In the genomic region with DNA sequence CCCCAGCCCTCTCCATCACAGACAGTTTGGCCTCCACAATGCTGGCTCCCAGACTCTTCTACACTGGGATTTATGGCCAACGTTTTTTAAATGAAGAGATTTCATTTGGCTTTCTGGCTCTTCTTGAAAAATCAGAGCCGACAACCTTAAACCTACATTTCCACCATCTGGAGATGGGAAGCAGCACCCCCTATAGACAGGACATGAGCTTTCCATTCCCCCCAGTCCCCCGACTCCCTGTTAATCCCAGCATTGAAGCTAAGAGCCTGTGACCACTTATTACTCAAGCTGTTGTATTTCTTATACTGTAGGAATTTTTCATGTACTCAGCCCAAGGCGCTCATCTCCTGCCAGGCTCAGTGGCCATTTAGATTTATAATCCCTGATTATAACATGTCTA, we compare ENCODE assay signal across 1 cellular context.
TF ChIP-seq lines count a peak whose summit lies in the region.

No MANE protein-coding gene starts in this region.

TF ChIP-seq in HepG2, 621 proteins besides CTCF, POLR2A, EP300 and RAD21 (continued from another document):
- TF ChIP-seq, protein P1, sequence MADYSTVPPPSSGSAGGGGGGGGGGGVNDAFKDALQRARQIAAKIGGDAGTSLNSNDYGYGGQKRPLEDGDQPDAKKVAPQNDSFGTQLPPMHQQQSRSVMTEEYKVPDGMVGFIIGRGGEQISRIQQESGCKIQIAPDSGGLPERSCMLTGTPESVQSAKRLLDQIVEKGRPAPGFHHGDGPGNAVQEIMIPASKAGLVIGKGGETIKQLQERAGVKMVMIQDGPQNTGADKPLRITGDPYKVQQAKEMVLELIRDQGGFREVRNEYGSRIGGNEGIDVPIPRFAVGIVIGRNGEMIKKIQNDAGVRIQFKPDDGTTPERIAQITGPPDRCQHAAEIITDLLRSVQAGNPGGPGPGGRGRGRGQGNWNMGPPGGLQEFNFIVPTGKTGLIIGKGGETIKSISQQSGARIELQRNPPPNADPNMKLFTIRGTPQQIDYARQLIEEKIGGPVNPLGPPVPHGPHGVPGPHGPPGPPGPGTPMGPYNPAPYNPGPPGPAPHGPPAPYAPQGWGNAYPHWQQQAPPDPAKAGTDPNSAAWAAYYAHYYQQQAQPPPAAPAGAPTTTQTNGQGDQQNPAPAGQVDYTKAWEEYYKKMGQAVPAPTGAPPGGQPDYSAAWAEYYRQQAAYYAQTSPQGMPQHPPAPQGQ (CRISPR knock-in tag; IDR thresholded peaks at IDR 0.05; ENCODE audit: borderline replicate concordance) = no peak
- TF ChIP-seq LRRFIP1 (CRISPR knock-in tag; conservative IDR thresholded peaks at IDR 0.05) = no peak
- TF ChIP-seq HOXA9 (CRISPR knock-in tag; IDR thresholded peaks at IDR 0.05; ENCODE audit: borderline replicate concordance) = no peak
- no peak for TF ChIP-seq ZNF670 (CRISPR knock-in tag; IDR thresholded peaks at IDR 0.05; ENCODE audit: borderline replicate concordance)
- TF ChIP-seq, protein P2, sequence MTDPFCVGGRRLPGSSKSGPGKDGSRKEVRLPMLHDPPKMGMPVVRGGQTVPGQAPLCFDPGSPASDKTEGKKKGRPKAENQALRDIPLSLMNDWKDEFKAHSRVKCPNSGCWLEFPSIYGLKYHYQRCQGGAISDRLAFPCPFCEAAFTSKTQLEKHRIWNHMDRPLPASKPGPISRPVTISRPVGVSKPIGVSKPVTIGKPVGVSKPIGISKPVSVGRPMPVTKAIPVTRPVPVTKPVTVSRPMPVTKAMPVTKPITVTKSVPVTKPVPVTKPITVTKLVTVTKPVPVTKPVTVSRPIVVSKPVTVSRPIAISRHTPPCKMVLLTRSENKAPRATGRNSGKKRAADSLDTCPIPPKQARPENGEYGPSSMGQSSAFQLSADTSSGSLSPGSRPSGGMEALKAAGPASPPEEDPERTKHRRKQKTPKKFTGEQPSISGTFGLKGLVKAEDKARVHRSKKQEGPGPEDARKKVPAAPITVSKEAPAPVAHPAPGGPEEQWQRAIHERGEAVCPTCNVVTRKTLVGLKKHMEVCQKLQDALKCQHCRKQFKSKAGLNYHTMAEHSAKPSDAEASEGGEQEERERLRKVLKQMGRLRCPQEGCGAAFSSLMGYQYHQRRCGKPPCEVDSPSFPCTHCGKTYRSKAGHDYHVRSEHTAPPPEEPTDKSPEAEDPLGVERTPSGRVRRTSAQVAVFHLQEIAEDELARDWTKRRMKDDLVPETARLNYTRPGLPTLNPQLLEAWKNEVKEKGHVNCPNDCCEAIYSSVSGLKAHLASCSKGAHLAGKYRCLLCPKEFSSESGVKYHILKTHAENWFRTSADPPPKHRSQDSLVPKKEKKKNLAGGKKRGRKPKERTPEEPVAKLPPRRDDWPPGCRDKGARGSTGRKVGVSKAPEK (CRISPR knock-in tag; IDR thresholded peaks at IDR 0.05; ENCODE audit: borderline replicate concordance) = no peak
- no peak for TF ChIP-seq ZNF646 (CRISPR knock-in tag; IDR thresholded peaks at IDR 0.05)
- no peak for TF ChIP-seq FOXJ3 (CRISPR knock-in tag; IDR thresholded peaks at IDR 0.05; ENCODE audit: borderline replicate concordance)
- TF ChIP-seq, protein P3, sequence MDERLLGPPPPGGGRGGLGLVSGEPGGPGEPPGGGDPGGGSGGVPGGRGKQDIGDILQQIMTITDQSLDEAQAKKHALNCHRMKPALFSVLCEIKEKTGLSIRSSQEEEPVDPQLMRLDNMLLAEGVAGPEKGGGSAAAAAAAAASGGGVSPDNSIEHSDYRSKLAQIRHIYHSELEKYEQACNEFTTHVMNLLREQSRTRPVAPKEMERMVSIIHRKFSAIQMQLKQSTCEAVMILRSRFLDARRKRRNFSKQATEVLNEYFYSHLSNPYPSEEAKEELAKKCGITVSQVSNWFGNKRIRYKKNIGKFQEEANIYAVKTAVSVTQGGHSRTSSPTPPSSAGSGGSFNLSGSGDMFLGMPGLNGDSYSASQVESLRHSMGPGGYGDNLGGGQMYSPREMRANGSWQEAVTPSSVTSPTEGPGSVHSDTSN (CRISPR knock-in tag; IDR thresholded peaks at IDR 0.05) = no peak
- TF ChIP-seq FOXA3 (CRISPR knock-in tag; IDR thresholded peaks at IDR 0.05) = no peak
- no peak for TF ChIP-seq ZNF264 (CRISPR knock-in tag; IDR thresholded peaks at IDR 0.05)
- no peak for TF ChIP-seq U2AF2 (IDR thresholded peaks at IDR 0.05; ENCODE audit: low read depth, low read length)
